In the genomic region with DNA sequence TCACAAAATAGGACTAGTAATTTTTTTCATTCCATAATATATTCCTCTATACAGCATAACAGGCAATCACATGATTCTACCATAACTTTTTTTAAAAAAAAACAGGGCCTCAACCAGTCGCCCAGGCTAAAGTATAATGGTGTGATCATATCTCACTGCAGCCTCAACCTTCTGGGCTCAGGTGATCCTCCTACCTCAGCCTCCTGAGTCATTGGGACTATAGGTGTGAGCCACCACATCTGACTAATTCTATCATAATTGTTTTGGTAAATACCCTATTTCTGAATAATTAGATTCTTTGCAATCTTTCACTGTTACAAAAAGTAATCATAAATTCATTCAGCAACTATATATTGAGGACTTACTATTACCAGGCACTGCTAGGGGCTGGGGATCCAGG, we compare ENCODE assay signal across 8 cellular contexts.
DNase-seq lines count a peak whose midpoint lies in the region; ATAC-seq and TF ChIP-seq lines count a peak whose summit lies in the region.
"Not testable (repeated sequence)": the region's sequence is repeated elsewhere in the genome, so short reads cannot be mapped to it uniquely, and the experiment has no call there.

No MANE protein-coding gene starts in this region.

- not testable (repeated sequence) for H3K27me3 Mint-ChIP-seq in activated CD4-positive, alpha-beta memory T cell treated with anti-CD3 and anti-CD28 coated beads for 36 hours; activated T-cell treated with anti-CD3 and anti-CD28 coated beads, Interleukin-2, amount 50 U/mL, for 72 hours (ENCODE audit: low read depth); activated naive CD8-positive, alpha-beta T cell treated with anti-CD3 and anti-CD28 coated beads, Interleukin-2, amount 10 ng/mL, durations not matched to agents 7 days and 5 days; stimulated activated naive CD8-positive, alpha-beta T cell treated with anti-CD3 and anti-CD28 coated beads, Interleukin-15, amount 100 ng/mL, for 72 hours

- not testable (repeated sequence) for DNase-seq in activated CD4-positive, alpha-beta memory T cell treated with anti-CD3 and anti-CD28 coated beads for 36 hours; activated T-cell treated with anti-CD3 and anti-CD28 coated beads, Interleukin-2, amount 50 U/mL, for 72 hours; activated naive CD8-positive, alpha-beta T cell treated with anti-CD3 and anti-CD28 coated beads, Interleukin-2, amount 10 ng/mL, durations not matched to agents 7 days and 5 days; stimulated activated naive CD8-positive, alpha-beta T cell treated with anti-CD3 and anti-CD28 coated beads, Interleukin-15, amount 100 ng/mL, for 72 hours
- peak; percentile 0 for DNase-seq in kidney tubule cell (ENCODE audit: low spot score)

- H3K4me1 Mint-ChIP-seq in activated CD4-positive, alpha-beta memory T cell treated with anti-CD3 and anti-CD28 coated beads for 36 hours (ENCODE audit: low read depth), result peaks cover 27% of the 10 kb centered on the region
- peaks cover 24% of the 10 kb centered on the region for H3K4me1 Mint-ChIP-seq in activated T-cell treated with anti-CD3 and anti-CD28 coated beads, Interleukin-2, amount 50 U/mL, for 72 hours (ENCODE audit: low read depth)
- H3K4me1 Mint-ChIP-seq in activated naive CD8-positive, alpha-beta T cell treated with anti-CD3 and anti-CD28 coated beads, Interleukin-2, amount 10 ng/mL, durations not matched to agents 7 days and 5 days, result peaks cover 33% of the 10 kb centered on the region
- H3K4me1 Mint-ChIP-seq in stimulated activated naive CD8-positive, alpha-beta T cell treated with anti-CD3 and anti-CD28 coated beads, Interleukin-15, amount 100 ng/mL, for 72 hours, result peaks cover 22% of the 10 kb centered on the region

- not testable (repeated sequence) for H3K4me3 ChIP-seq in BLaER1 treated with 17β-estradiol and CSF1 and Interleukin-3, amounts not matched to agents 10 nM and 100 nM; SU-DHL-6 (ENCODE audit: insufficient read depth, low read length, poor library complexity, severe bottlenecking)

- intact Hi-C loops in activated CD4-positive, alpha-beta memory T cell treated with anti-CD3 and anti-CD28 coated beads for 36 hours (cut with micrococcal nuclease), result not testable (repeated sequence)

- peaks cover 0 to 12% (median 4%) of the 10 kb centered on the region in 10 experiments; a peak in 4 of 20 replicates for H3K4me1 ChIP-seq in BLaER1 treated with 17β-estradiol and CSF1 and Interleukin-3, amounts not matched to agents 10 nM and 100 nM

- CTCF ChIA-PET in activated CD4-positive, alpha-beta memory T cell treated with anti-CD3 and anti-CD28 coated beads for 36 hours (lab: Charles Lee), result interaction anchor here (2.5 kb wide), 1 partner anchor 239 kb away, joined by 9 read pairs; no protein-coding TSS in a partner anchor

- H3K9me3 ChIP-seq in BLaER1 treated with 17β-estradiol and CSF1 and Interleukin-3, amounts not matched to agents 10 nM and 100 nM (replicated peaks in 1 of 11); SU-DHL-6 (ENCODE audit: insufficient read depth, low read length): not testable (repeated sequence)

- not testable (repeated sequence) for H3K9me3 Mint-ChIP-seq in activated CD4-positive, alpha-beta memory T cell treated with anti-CD3 and anti-CD28 coated beads for 36 hours; activated T-cell treated with anti-CD3 and anti-CD28 coated beads, Interleukin-2, amount 50 U/mL, for 72 hours; activated naive CD8-positive, alpha-beta T cell treated with anti-CD3 and anti-CD28 coated beads, Interleukin-2, amount 10 ng/mL, durations not matched to agents 7 days and 5 days; stimulated activated naive CD8-positive, alpha-beta T cell treated with anti-CD3 and anti-CD28 coated beads, Interleukin-15, amount 100 ng/mL, for 72 hours

- not testable (repeated sequence) for H3K9ac ChIP-seq in BLaER1 treated with 17β-estradiol and CSF1 and Interleukin-3, amounts not matched to agents 10 nM and 100 nM; SU-DHL-6 (ENCODE audit: low read length)

- peak overlapping the region; percentile 39 for H3K27ac Mint-ChIP-seq in activated CD4-positive, alpha-beta memory T cell treated with anti-CD3 and anti-CD28 coated beads for 36 hours
- H3K27ac Mint-ChIP-seq in activated T-cell treated with anti-CD3 and anti-CD28 coated beads, Interleukin-2, amount 50 U/mL, for 72 hours, result peak overlapping the region; percentile 71
- peak overlapping the region; percentile 62 for H3K27ac Mint-ChIP-seq in activated naive CD8-positive, alpha-beta T cell treated with anti-CD3 and anti-CD28 coated beads, Interleukin-2, amount 10 ng/mL, durations not matched to agents 7 days and 5 days
- peak overlapping the region in 1 of 2 donors; percentile 70 for H3K27ac Mint-ChIP-seq in stimulated activated naive CD8-positive, alpha-beta T cell treated with anti-CD3 and anti-CD28 coated beads, Interleukin-15, amount 100 ng/mL, for 72 hours

- H3K4me3 Mint-ChIP-seq in activated CD4-positive, alpha-beta memory T cell treated with anti-CD3 and anti-CD28 coated beads for 36 hours; stimulated activated naive CD8-positive, alpha-beta T cell treated with anti-CD3 and anti-CD28 coated beads, Interleukin-15, amount 100 ng/mL, for 72 hours: not testable (repeated sequence)
- peak overlapping the region in 1 of 2 donors; percentile 33 for H3K4me3 Mint-ChIP-seq in activated T-cell treated with anti-CD3 and anti-CD28 coated beads, Interleukin-2, amount 50 U/mL, for 72 hours
- H3K4me3 Mint-ChIP-seq in activated naive CD8-positive, alpha-beta T cell treated with anti-CD3 and anti-CD28 coated beads, Interleukin-2, amount 10 ng/mL, durations not matched to agents 7 days and 5 days, result peak overlapping the region; percentile 29

- H3K36me3 ChIP-seq in BLaER1 treated with 17β-estradiol and CSF1 and Interleukin-3, amounts not matched to agents 10 nM and 100 nM; SU-DHL-6 (ENCODE audit: low read length): not testable (repeated sequence)

- not testable (repeated sequence) for H3F3A ChIP-seq in SU-DHL-6 (ENCODE audit: insufficient read depth)

- not testable (repeated sequence) for H3K9me2 ChIP-seq in SU-DHL-6 (replicated peaks; ENCODE audit: insufficient read depth, low read length)

- ATAC-seq in GM21619 (IDR thresholded peaks at IDR 0.05; ENCODE audit: unreplicated experiment), result peak; percentile 8
- peak; percentile 60 to 67 for ATAC-seq in activated T-cell treated with anti-CD3 and anti-CD28 coated beads, Interleukin-2, amount 50 U/mL, for 72 hours (replicated peaks in 1 of 2)
- ATAC-seq in activated naive CD8-positive, alpha-beta T cell treated with anti-CD3 and anti-CD28 coated beads, Interleukin-2, amount 10 ng/mL, durations not matched to agents 7 days and 5 days (ENCODE audit: low read depth), result peak; percentile 40
- ATAC-seq in stimulated activated naive CD8-positive, alpha-beta T cell treated with anti-CD3 and anti-CD28 coated beads, Interleukin-15, amount 100 ng/mL, for 72 hours, result peak; percentile 78

- H3K79me2 ChIP-seq in SU-DHL-6 (ENCODE audit: insufficient read depth, low read length), result not testable (repeated sequence)

- POLR2A ChIA-PET in activated CD4-positive, alpha-beta memory T cell treated with anti-CD3 and anti-CD28 coated beads for 36 hours (lab: Charles Lee), result interaction anchor here (0.9 kb wide), 1 partner anchor 20 kb away, joined by 3 read pairs; no protein-coding TSS in a partner anchor
- POLR2A ChIA-PET in activated naive CD8-positive, alpha-beta T cell treated with anti-CD3 and anti-CD28 coated beads, Interleukin-2, amount 10 ng/mL, durations not matched to agents 7 days and 5 days (lab: Charles Lee), result not testable (repeated sequence)

- TF ChIP-seq CTCF in SU-DHL-6 (IDR thresholded peaks at IDR 0.05; ENCODE audit: insufficient read depth, low read length, poor library complexity, severe bottlenecking), result not testable (repeated sequence)

- peak overlapping the region in 6 of 11 experiments; percentile 7 to 29 (median 19); a peak in 2 of 22 replicates for H3K4me2 ChIP-seq in BLaER1 treated with 17β-estradiol and CSF1 and Interleukin-3, amounts not matched to agents 10 nM and 100 nM
- H3K4me2 ChIP-seq in SU-DHL-6 (ENCODE audit: low read depth, low read length, poor library complexity, severe bottlenecking), result peak overlapping the region; percentile 10

- H3K27ac ChIP-seq in BLaER1 treated with 17β-estradiol and CSF1 and Interleukin-3, amounts not matched to agents 10 nM and 100 nM; SU-DHL-6 (ENCODE audit: low read depth, low read length): not testable (repeated sequence)

- not testable (repeated sequence) for H4K20me1 ChIP-seq in BLaER1 treated with 17β-estradiol and CSF1 and Interleukin-3, amounts not matched to agents 10 nM and 100 nM; SU-DHL-6 (ENCODE audit: low read depth, low read length)

- not testable (repeated sequence) for H3K36me3 Mint-ChIP-seq in activated CD4-positive, alpha-beta memory T cell treated with anti-CD3 and anti-CD28 coated beads for 36 hours; activated T-cell treated with anti-CD3 and anti-CD28 coated beads, Interleukin-2, amount 50 U/mL, for 72 hours (ENCODE audit: insufficient read depth in 2 of 2)
- H3K36me3 Mint-ChIP-seq in activated naive CD8-positive, alpha-beta T cell treated with anti-CD3 and anti-CD28 coated beads, Interleukin-2, amount 10 ng/mL, durations not matched to agents 7 days and 5 days, result peaks cover 24% of the 10 kb centered on the region

- H3K27me3 ChIP-seq in BLaER1 treated with 17β-estradiol and CSF1 and Interleukin-3, amounts not matched to agents 10 nM and 100 nM; SU-DHL-6 (ENCODE audit: low read length): not testable (repeated sequence)

- H2AFZ ChIP-seq in SU-DHL-6 (ENCODE audit: low read depth, low read length, severe bottlenecking), result not testable (repeated sequence)

Comparison
In these comparisons a context has a peak if more than half of its experiments do, and no peak if none do; other contexts are left out.
1. ATAC-seq: peak in every context shown above with its lines; median percentile 78 in stimulated activated naive CD8-positive, alpha-beta T cell treated with anti-CD3 and anti-CD28 coated beads, Interleukin-15, amount 100 ng/mL, for 72 hours; 64 in activated T-cell treated with anti-CD3 and anti-CD28 coated beads, Interleukin-2, amount 50 U/mL, for 72 hours; 40 in activated naive CD8-positive, alpha-beta T cell treated with anti-CD3 and anti-CD28 coated beads, Interleukin-2, amount 10 ng/mL, durations not matched to agents 7 days and 5 days; 8 in GM21619.